ENCODE assay signal across 15 cellular contexts in genomic region chr14:101191882-101192660, GRCh38.
DNase-seq lines count a peak whose midpoint lies in the region; ATAC-seq and TF ChIP-seq lines count a peak whose summit lies in the region.
"Had no signal": no experiment of that assay in that cellular context is flagged by ENCODE, and none has a peak within 500 bp of the region (broad histone marks: within the 10 kb centered on the region; RNA-seq: fewer than 3 reads in every experiment).

No MANE protein-coding gene starts in this region.

- intact Hi-C loops in vagina (cut with DNase I) = no loop called here

- H3K27ac ChIP-seq in coronary artery (no peak overlapping the region), vagina (no peak overlapping the region)
- H3K27ac ChIP-seq: BLaER1 treated with 17β-estradiol and CSF1 and Interleukin-3, amounts not matched to agents 10 nM and 100 nM had no signal

- peak; percentile 27 for DNase-seq in activated effector memory CD4-positive, alpha-beta T cell treated with anti-CD3 and anti-CD28 coated beads, Interleukin-2, amount 50 U/mL, for 16 hours
- no peak for DNase-seq in activated effector memory CD4-positive, alpha-beta T cell treated with Interleukin-2 at 50 U/mL for 16 hours
- DNase-seq in coronary artery (ENCODE audit: low spot score) (peak; percentile 50), osteocyte (ENCODE audit: extremely low spot score, unreplicated experiment) (peak; percentile 72), vagina (ENCODE audit: extremely low spot score in 2 of 2) (peak; percentile 67 to 88), DMS114 treated with DMSO at 0.1 percent for 48 hours (lab: John Stamatoyannopoulos, UW; ENCODE audit: unreplicated experiment) (no peak), NCI-H1436 treated with DMSO at 0.1 percent for 48 hours (lab: John Stamatoyannopoulos, UW) (no peak)
- DNase-seq in natural killer cell treated with Interleukin-12 subunit alpha and Interleukin-12 subunit beta and Interleukin-15 and Interleukin-18, amount 100 ng/mL, for 72 hours (ENCODE audit: low spot score) = no peak
- DNase-seq: CD8-positive, alpha-beta memory T cell; NCI-H1092; NCI-H187; NCI-H226; NCI-H524 treated with DMSO at 0.1 percent for 48 hours; SHP77 had no signal

- no peak for ATAC-seq in natural killer cell treated with Interleukin-12 subunit alpha and Interleukin-12 subunit beta and Interleukin-15 and Interleukin-18, amount 100 ng/mL, for 72 hours

- no peaks in the 10 kb centered on the region for H3K9me3 ChIP-seq in vagina
- H3K9me3 ChIP-seq: BLaER1 treated with 17β-estradiol and CSF1 and Interleukin-3, amounts not matched to agents 10 nM and 100 nM had no signal

- peaks cover 18% of the 10 kb centered on the region for H3K27me3 Mint-ChIP-seq in osteocyte (ENCODE audit: unreplicated experiment)
- peaks cover 6 to 14% of the 10 kb centered on the region in 2 donors for H3K27me3 Mint-ChIP-seq in natural killer cell treated with Interleukin-12 subunit alpha and Interleukin-12 subunit beta and Interleukin-15 and Interleukin-18, amount 100 ng/mL, for 72 hours

- H3K36me3 ChIP-seq in vagina = no peaks in the 10 kb centered on the region
- H3K36me3 ChIP-seq: BLaER1 treated with 17β-estradiol and CSF1 and Interleukin-3, amounts not matched to agents 10 nM and 100 nM had no signal

- no peaks in the 10 kb centered on the region for H3K27me3 ChIP-seq in vagina
- H3K27me3 ChIP-seq: BLaER1 treated with 17β-estradiol and CSF1 and Interleukin-3, amounts not matched to agents 10 nM and 100 nM had no signal

- no peak overlapping the region for H3K4me3 Mint-ChIP-seq in osteocyte (ENCODE audit: unreplicated experiment)
- no peak overlapping the region for H3K4me3 Mint-ChIP-seq in natural killer cell treated with Interleukin-12 subunit alpha and Interleukin-12 subunit beta and Interleukin-15 and Interleukin-18, amount 100 ng/mL, for 72 hours
- H3K4me3 Mint-ChIP-seq: CD8-positive, alpha-beta memory T cell had no signal

- TF ChIP-seq CTCF in coronary artery (IDR thresholded peaks at IDR 0.05) = no peak
- no peak for TF ChIP-seq CTCF in osteocyte (IDR thresholded peaks at IDR 0.05)
- TF ChIP-seq CTCF in vagina (IDR thresholded peaks at IDR 0.05) = no peak

- no peaks in the 10 kb centered on the region for H3K36me3 Mint-ChIP-seq in osteocyte (ENCODE audit: unreplicated experiment)
- no peaks in the 10 kb centered on the region for H3K36me3 Mint-ChIP-seq in natural killer cell treated with Interleukin-12 subunit alpha and Interleukin-12 subunit beta and Interleukin-15 and Interleukin-18, amount 100 ng/mL, for 72 hours

- H3K4me3 ChIP-seq in coronary artery (no peak overlapping the region), vagina (no peak overlapping the region)
- H3K4me3 ChIP-seq: BLaER1 treated with 17β-estradiol and CSF1 and Interleukin-3, amounts not matched to agents 10 nM and 100 nM had no signal

- H3K4me1 Mint-ChIP-seq in osteocyte (ENCODE audit: unreplicated experiment) = no peaks in the 10 kb centered on the region
- no peaks in the 10 kb centered on the region for H3K4me1 Mint-ChIP-seq in natural killer cell treated with Interleukin-12 subunit alpha and Interleukin-12 subunit beta and Interleukin-15 and Interleukin-18, amount 100 ng/mL, for 72 hours (ENCODE audit: low read depth in 2 of 2)
- H3K4me1 Mint-ChIP-seq: CD8-positive, alpha-beta memory T cell had no signal

- H3K9me3 Mint-ChIP-seq in osteocyte (ENCODE audit: unreplicated experiment) = no peaks in the 10 kb centered on the region
- no peaks in the 10 kb centered on the region for H3K9me3 Mint-ChIP-seq in natural killer cell treated with Interleukin-12 subunit alpha and Interleukin-12 subunit beta and Interleukin-15 and Interleukin-18, amount 100 ng/mL, for 72 hours
- H3K9me3 Mint-ChIP-seq: CD8-positive, alpha-beta memory T cell had no signal

- TF ChIP-seq POLR2A in vagina (IDR thresholded peaks at IDR 0.05) = no peak

- no peaks in the 10 kb centered on the region for H3K4me1 ChIP-seq in vagina

- H3K27ac Mint-ChIP-seq in osteocyte (ENCODE audit: unreplicated experiment) = no peak overlapping the region
- H3K27ac Mint-ChIP-seq in natural killer cell treated with Interleukin-12 subunit alpha and Interleukin-12 subunit beta and Interleukin-15 and Interleukin-18, amount 100 ng/mL, for 72 hours = no peak overlapping the region
- H3K27ac Mint-ChIP-seq: CD8-positive, alpha-beta memory T cell had no signal

Comparison
In these comparisons a context has a peak if more than half of its experiments do, and no peak if none do; other contexts are left out.
1. DNase-seq: peak in activated effector memory CD4-positive, alpha-beta T cell treated with anti-CD3 and anti-CD28 coated beads, Interleukin-2, amount 50 U/mL, for 16 hours (single experiment), coronary artery (single experiment), osteocyte (single experiment) and vagina (2 of 2); none in activated effector memory CD4-positive, alpha-beta T cell treated with Interleukin-2 at 50 U/mL for 16 hours (single experiment), DMS114 treated with DMSO at 0.1 percent for 48 hours (single experiment), natural killer cell treated with Interleukin-12 subunit alpha and Interleukin-12 subunit beta and Interleukin-15 and Interleukin-18, amount 100 ng/mL, for 72 hours (single experiment) and NCI-H1436 treated with DMSO at 0.1 percent for 48 hours (single experiment).